In genomic region chr3:45131201-45131600, GRCh38 we compare ENCODE assay signal across 1 cellular context.
TF ChIP-seq lines count a peak whose summit lies in the region.

No MANE protein-coding gene starts in this region.

TF ChIP-seq in K562, 482 proteins besides CTCF, POLR2A, EP300 and RAD21 (continued from another document):
- TF ChIP-seq, protein P1, sequence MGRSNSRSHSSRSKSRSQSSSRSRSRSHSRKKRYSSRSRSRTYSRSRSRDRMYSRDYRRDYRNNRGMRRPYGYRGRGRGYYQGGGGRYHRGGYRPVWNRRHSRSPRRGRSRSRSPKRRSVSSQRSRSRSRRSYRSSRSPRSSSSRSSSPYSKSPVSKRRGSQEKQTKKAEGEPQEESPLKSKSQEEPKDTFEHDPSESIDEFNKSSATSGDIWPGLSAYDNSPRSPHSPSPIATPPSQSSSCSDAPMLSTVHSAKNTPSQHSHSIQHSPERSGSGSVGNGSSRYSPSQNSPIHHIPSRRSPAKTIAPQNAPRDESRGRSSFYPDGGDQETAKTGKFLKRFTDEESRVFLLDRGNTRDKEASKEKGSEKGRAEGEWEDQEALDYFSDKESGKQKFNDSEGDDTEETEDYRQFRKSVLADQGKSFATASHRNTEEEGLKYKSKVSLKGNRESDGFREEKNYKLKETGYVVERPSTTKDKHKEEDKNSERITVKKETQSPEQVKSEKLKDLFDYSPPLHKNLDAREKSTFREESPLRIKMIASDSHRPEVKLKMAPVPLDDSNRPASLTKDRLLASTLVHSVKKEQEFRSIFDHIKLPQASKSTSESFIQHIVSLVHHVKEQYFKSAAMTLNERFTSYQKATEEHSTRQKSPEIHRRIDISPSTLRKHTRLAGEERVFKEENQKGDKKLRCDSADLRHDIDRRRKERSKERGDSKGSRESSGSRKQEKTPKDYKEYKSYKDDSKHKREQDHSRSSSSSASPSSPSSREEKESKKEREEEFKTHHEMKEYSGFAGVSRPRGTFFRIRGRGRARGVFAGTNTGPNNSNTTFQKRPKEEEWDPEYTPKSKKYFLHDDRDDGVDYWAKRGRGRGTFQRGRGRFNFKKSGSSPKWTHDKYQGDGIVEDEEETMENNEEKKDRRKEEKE (IDR thresholded peaks at IDR 0.05; ENCODE audit: borderline replicate concordance in 1 of 2, control insufficient read depth in 1 of 2, low read depth in 2 of 2, low read length in 1 of 2) = no peak
